11 cellular contexts compared by ENCODE assay signal in genomic region chr7:151735854-151736402, GRCh38.
A peak's percentile ranks its signal among the peaks of the same experiment; 100 is the strongest.
DNase-seq lines count a peak whose midpoint lies in the region; ATAC-seq, FAIRE-seq and TF ChIP-seq lines count a peak whose summit lies in the region.
"Had no signal": no experiment of that assay in that cellular context is flagged by ENCODE, and none has a peak within 500 bp of the region (broad histone marks: within the 10 kb centered on the region; RNA-seq: fewer than 3 reads in every experiment).

No MANE protein-coding gene starts in this region.

- peaks cover 6% of the 10 kb centered on the region; the same call in 1 of the 2 replicates for H3K9me3 ChIP-seq in iPS-20b (ENCODE audit: insufficient read depth, low read depth, low read length)
- no peaks in the 10 kb centered on the region for H3K9me3 ChIP-seq in spleen
- no peaks in the 10 kb centered on the region for H3K9me3 ChIP-seq in CD4-positive, alpha-beta memory T cell (ENCODE audit: control insufficient read depth in 1 of 2, low read length in 2 of 2)

- H3K27me3 ChIP-seq in iPS-20b (ENCODE audit: insufficient read depth, low read length): no peaks in the 10 kb centered on the region
- no peaks in the 10 kb centered on the region for H3K27me3 ChIP-seq in spleen (replicated peaks in 1 of 7)
- no peaks in the 10 kb centered on the region for H3K27me3 ChIP-seq in CD4-positive, alpha-beta memory T cell (ENCODE audit: insufficient read depth, low read length)

- peak overlapping the region; percentile 25; the same call in 1 of the 2 replicates for H3K4me3 Mint-ChIP-seq in WTC11
- H3K4me3 Mint-ChIP-seq in CD4-positive, alpha-beta memory T cell: no peak overlapping the region
- H3K4me3 Mint-ChIP-seq: activated naive CD8-positive, alpha-beta T cell treated with anti-CD3 and anti-CD28 coated beads, Interleukin-2, amount 10 ng/mL, durations not matched to agents 7 days and 5 days had no signal

- H3K9ac ChIP-seq in iPS-20b (ENCODE audit: low read depth, low read length): 0 out of 2 replicates have a peak overlapping the region, but pooled peaks have one; percentile 34

- FAIRE-seq in frontal cortex (lab: Jason Lieb, UNC): no peak

- 60 to 82% (median 73%) methylated on average over 17 to 25 of the region's 25 CpGs for WGBS in spleen, 5 donors

- CTCF ChIA-PET in WTC11 (lab: Charles Lee): interaction anchor here (0.5 to 2.8 kb wide), 25 partner anchors 10 to 757 kb away, joined by 3 to 23 read pairs (median 4); partner anchors contain the start of gene RHEB
- CTCF ChIA-PET in CD4-positive, alpha-beta memory T cell (lab: Charles Lee; ENCODE audit: partially characterized antibody): interaction anchor here (1.1 kb wide), 1 partner anchor 47 kb away, joined by 3 read pairs; no protein-coding TSS in a partner anchor

- H3K36me3 Mint-ChIP-seq in WTC11: peaks cover 15% of the 10 kb centered on the region
- H3K36me3 Mint-ChIP-seq in CD4-positive, alpha-beta memory T cell: no peaks in the 10 kb centered on the region

- TF ChIP-seq CTCF in HFF-Myc (IDR thresholded peaks at IDR 0.05; ENCODE audit: low read depth, low read length, missing control alignments) (no peak), WTC11 (IDR thresholded peaks at IDR 0.05) (no peak), spleen (IDR thresholded peaks at IDR 0.05 in 8 of 11, conservative IDR thresholded peaks at IDR 0.05 in 3 of 11) (no peak)

- H3K27ac Mint-ChIP-seq in WTC11: no peak overlapping the region
- H3K27ac Mint-ChIP-seq in CD4-positive, alpha-beta memory T cell: no peak overlapping the region
- H3K27ac Mint-ChIP-seq: activated naive CD8-positive, alpha-beta T cell treated with anti-CD3 and anti-CD28 coated beads, Interleukin-2, amount 10 ng/mL, durations not matched to agents 7 days and 5 days had no signal

- no peak overlapping the region for H3K27ac ChIP-seq in iPS-20b (ENCODE audit: low read length)
- H3K27ac ChIP-seq in spleen: peak overlapping the region in 7 of 8 donors; percentile 36 to 78 (median 71)
- H3K27ac ChIP-seq in CD4-positive, alpha-beta memory T cell (ENCODE audit: low read depth, low read length): no peak overlapping the region

- intact Hi-C loops in spleen (cut with DNase I; ENCODE audit: low total_unique reads): no loop called here
- intact Hi-C loops in CD4-positive, alpha-beta memory T cell (cut with micrococcal nuclease): no loop called here

- H3K9me3 Mint-ChIP-seq in WTC11: peaks cover 16% of the 10 kb centered on the region
- H3K9me3 Mint-ChIP-seq in CD4-positive, alpha-beta memory T cell: peaks cover 0 to 2% (median 0%) of the 10 kb centered on the region in 8 donors
- H3K9me3 Mint-ChIP-seq: activated naive CD8-positive, alpha-beta T cell treated with anti-CD3 and anti-CD28 coated beads, Interleukin-2, amount 10 ng/mL, durations not matched to agents 7 days and 5 days had no signal

- DNase-seq in HFF-Myc (ENCODE audit: extremely low read depth, low read depth) (no peak), WTC11 (ENCODE audit: low spot score) (no peak), spleen (no peak), frontal cortex (ENCODE audit: low spot score in 2 of 2) (no peak)
- DNase-seq in CD4-positive, alpha-beta memory T cell: no peak
- DNase-seq: activated naive CD8-positive, alpha-beta T cell treated with anti-CD3 and anti-CD28 coated beads, Interleukin-2, amount 10 ng/mL, durations not matched to agents 7 days and 5 days; stimulated activated CD4-positive, alpha-beta T cell treated with anti-CD3 and anti-CD28 coated beads, Interleukin-4, amount 100 ng/mL, for 1 hour; T-helper 9 cell had no signal

- H3K4me1 ChIP-seq in iPS-20b (ENCODE audit: insufficient read depth, low read length) (peaks cover 12% of the 10 kb centered on the region; the same call in 1 of the 2 replicates), spleen (peaks cover 0 to 26% (median 9%) of the 10 kb centered on the region in 6 donors)
- no peaks in the 10 kb centered on the region for H3K4me1 ChIP-seq in CD4-positive, alpha-beta memory T cell (ENCODE audit: insufficient read depth, low read length)

- H3K4me1 Mint-ChIP-seq in WTC11: peaks cover 24% of the 10 kb centered on the region
- peaks cover 0 to 10% (median 3%) of the 10 kb centered on the region in 4 donors for H3K4me1 Mint-ChIP-seq in CD4-positive, alpha-beta memory T cell

- TF ChIP-seq POLR2A in spleen (IDR thresholded peaks at IDR 0.05): no peak

- no peaks in the 10 kb centered on the region; the same call in 1 of the 2 replicates for H3K27me3 Mint-ChIP-seq in WTC11 (ENCODE audit: low read depth)
- no peaks in the 10 kb centered on the region for H3K27me3 Mint-ChIP-seq in CD4-positive, alpha-beta memory T cell
- H3K27me3 Mint-ChIP-seq: activated naive CD8-positive, alpha-beta T cell treated with anti-CD3 and anti-CD28 coated beads, Interleukin-2, amount 10 ng/mL, durations not matched to agents 7 days and 5 days had no signal

- H3K36me3 ChIP-seq in iPS-20b (ENCODE audit: insufficient read depth, low read depth, low read length) (no peaks in the 10 kb centered on the region), spleen (no peaks in the 10 kb centered on the region)
- H3K36me3 ChIP-seq in CD4-positive, alpha-beta memory T cell (ENCODE audit: insufficient read depth, low read length): no peaks in the 10 kb centered on the region

- H3K4me3 ChIP-seq in HFF-Myc (replicated peaks; ENCODE audit: low read depth, low read length): peak overlapping the region; percentile 31
- H3K4me3 ChIP-seq in iPS-20b (ENCODE audit: low read length): no peak overlapping the region; the same call in 1 of the 2 replicates
- peak overlapping the region in 6 of 8 donors; percentile 6 to 57 (median 20) for H3K4me3 ChIP-seq in spleen
- no peak overlapping the region for H3K4me3 ChIP-seq in CD4-positive, alpha-beta memory T cell (ENCODE audit: low read length in 2 of 2)

- ATAC-seq in WTC11: peak; percentile 43
- ATAC-seq in GM21447 (IDR thresholded peaks at IDR 0.05; ENCODE audit: unreplicated experiment): no peak
- ATAC-seq in GM19467 (IDR thresholded peaks at IDR 0.05; ENCODE audit: unreplicated experiment): no peak

- POLR2A ChIA-PET in WTC11 (lab: Charles Lee): no interaction called here
- POLR2A ChIA-PET in CD4-positive, alpha-beta memory T cell (lab: Charles Lee; ENCODE audit: partially characterized antibody): no interaction called here

TF ChIP-seq in WTC11, 78 proteins besides CTCF, POLR2A, EP300 and RAD21:
- TF ChIP-seq PRRX2 (CRISPR knock-in tag; IDR thresholded peaks at IDR 0.05) (no peak), MAX (CRISPR knock-in tag; IDR thresholded peaks at IDR 0.05) (0 out of 2 replicates have a peak, but pooled peaks have one; percentile 23), IRF1 (CRISPR knock-in tag; IDR thresholded peaks at IDR 0.05) (no peak), ESRRA (CRISPR knock-in tag; IDR thresholded peaks at IDR 0.05; ENCODE audit: borderline replicate concordance) (0 out of 2 replicates have a peak, but pooled peaks have one; percentile 39)

Comparison
In these comparisons a context has a peak if more than half of its experiments do, and no peak if none do; other contexts are left out.
1. H3K4me3 ChIP-seq: peak in HFF-Myc (single experiment) and spleen (6 of 8); none in iPS-20b (single experiment) and CD4-positive, alpha-beta memory T cell (0 of 2).
2. H3K27ac ChIP-seq: peak in spleen (7 of 8); none in iPS-20b (single experiment) and CD4-positive, alpha-beta memory T cell (single experiment).